Comparison of ENCODE assay signal across 1 cellular context in genomic region chr4:154549894-154550790, GRCh38.
TF ChIP-seq lines count a peak whose summit lies in the region.

Gene PLRG1 (minus strand): TSS chr4:154550400. CDS start chr4:154550308, 92 bp downstream.

TF ChIP-seq in K562, 482 proteins besides CTCF, POLR2A, EP300 and RAD21 (continued from another document):
- TF ChIP-seq MITF (IDR thresholded peaks at IDR 0.05) (no peak), ZNF740 (CRISPR knock-in tag; IDR thresholded peaks at IDR 0.05) (no peak), ZNF740 (tag; IDR thresholded peaks at IDR 0.05) (no peak), SAP30 (IDR thresholded peaks at IDR 0.05; ENCODE audit: borderline replicate concordance, insufficient read depth, low read depth, low read length, poor library complexity, severe bottlenecking) (peak; percentile 81)
TF ChIP-seq in K562: peak in this region for 73.
